Comparison of ENCODE assay signal across 32 cellular contexts in genomic region chr3:166764698-166765318, GRCh38.
"Had no signal": no experiment of that assay in that cellular context is flagged by ENCODE, and none has a peak within 500 bp of the region (broad histone marks: within the 10 kb centered on the region; RNA-seq: fewer than 3 reads in every experiment).

No MANE protein-coding gene starts in this region.

- DNase-seq: Karpas-422, MG63, NCI-H1048, NCI-H1092 treated with DMSO at 0.1 percent for 48 hours, NCI-H1105 treated with DMSO at 0.1 percent for 48 hours, NCI-H1417, NCI-H1436, NCI-H146, NCI-H1694, NCI-H187, NCI-H1930, NCI-H2029 treated with DMSO at 0.1 percent for 48 hours, NCI-H2081 treated with DMSO at 0.1 percent for 48 hours, NCI-H2107, NCI-H2171, NCI-H226, NCI-H446 treated with DMSO at 0.1 percent for 48 hours, NCI-H510A, NCI-H524, NCI-H526, NCI-H69, NCI-H748 treated with DMSO at 0.1 percent for 48 hours, NCI-H82, PC-9, SHP77 treated with DMSO at 0.1 percent for 48 hours had no signal

- H3K9ac ChIP-seq: KMS-11 had no signal

- H2AFZ ChIP-seq: PC-9 had no signal

- H3K36me3 ChIP-seq: MG63 had no signal

- H3K4me2 ChIP-seq: KMS-11, PC-9 had no signal

- H3K4me3 ChIP-seq: MG63, PC-9, SK-N-MC had no signal

- ATAC-seq: Panc1, Right ventricle myocardium inferior, SK-N-SH treated with all-trans-retinoic acid at 6 μM for 48 hours had no signal

- H3K27ac ChIP-seq: KMS-11, PC-9, RWPE1, SK-N-MC had no signal

- H3K9me3 ChIP-seq: MG63 had no signal

- H3K27me3 ChIP-seq: MG63 had no signal

- FAIRE-seq: RCC 7860 had no signal
